7 cellular contexts compared by ENCODE assay signal in genomic region chr3:58335432-58335947, GRCh38. TPM values are rescaled to one million over a fixed set of nuclear protein-coding genes. Genes with fewer than 3 reads are reported as not detected.
A peak's percentile ranks its signal among the peaks of the same experiment; 100 is the strongest.
DNase-seq lines count a peak whose midpoint lies in the region; ATAC-seq and TF ChIP-seq lines count a peak whose summit lies in the region.

No MANE protein-coding gene starts in this region.

- H3K4me3 ChIP-seq in gastroesophageal sphincter: peak overlapping the region in 1 of 2 donors; percentile 6

- no peaks in the 10 kb centered on the region for H3K9me3 ChIP-seq in gastroesophageal sphincter

- H3K27ac ChIP-seq in gastroesophageal sphincter: peak overlapping the region in 3 of 4 donors; percentile 66 to 87 (median 81)

- H3K4me3 Mint-ChIP-seq in HFFc6: peak overlapping the region; percentile 99
- H3K4me3 Mint-ChIP-seq in activated CD4-positive, alpha-beta memory T cell treated with anti-CD3 and anti-CD28 coated beads, Interleukin-2, amount 10 ng/mL, durations not matched to agents 7 days and 5 days: peak overlapping the region; percentile 100
- H3K4me3 Mint-ChIP-seq in stimulated activated effector memory CD8-positive, alpha-beta T cell treated with anti-CD3 and anti-CD28 coated beads, Interleukin-12 subunit alpha, Interleukin-12 subunit beta, amount 100 ng/mL, for 72 hours: peak overlapping the region; percentile 91

- CTCF ChIA-PET in activated CD4-positive, alpha-beta memory T cell treated with anti-CD3 and anti-CD28 coated beads, Interleukin-2, amount 10 ng/mL, durations not matched to agents 7 days and 5 days (lab: Charles Lee): interaction anchor here (1.4 to 8.6 kb wide), 7 partner anchors 14 to 295 kb away, joined by 3 to 76 read pairs (median 19); partner anchors contain the start of genes HTD2 and RPP14

- DNase-seq in HFFc6 (no peak), NCI-H2107 treated with DMSO at 0.1 percent for 48 hours (lab: John Stamatoyannopoulos, UW; ENCODE audit: unreplicated experiment) (no peak), midbrain (lab: John Stamatoyannopoulos, UW) (no peak)
- DNase-seq in activated CD4-positive, alpha-beta memory T cell treated with anti-CD3 and anti-CD28 coated beads, Interleukin-2, amount 10 ng/mL, durations not matched to agents 7 days and 5 days: no peak
- DNase-seq in stimulated activated effector memory CD8-positive, alpha-beta T cell treated with anti-CD3 and anti-CD28 coated beads, Interleukin-12 subunit alpha, Interleukin-12 subunit beta, amount 100 ng/mL, for 72 hours (ENCODE audit: low spot score in 2 of 2): no peak

- TF ChIP-seq POLR2A in gastroesophageal sphincter (IDR thresholded peaks at IDR 0.05): no peak

- peaks cover 57% of the 10 kb centered on the region for H3K4me1 Mint-ChIP-seq in HFFc6 (ENCODE audit: low read depth)
- peaks cover 42% of the 10 kb centered on the region for H3K4me1 Mint-ChIP-seq in activated CD4-positive, alpha-beta memory T cell treated with anti-CD3 and anti-CD28 coated beads, Interleukin-2, amount 10 ng/mL, durations not matched to agents 7 days and 5 days
- H3K4me1 Mint-ChIP-seq in stimulated activated effector memory CD8-positive, alpha-beta T cell treated with anti-CD3 and anti-CD28 coated beads, Interleukin-12 subunit alpha, Interleukin-12 subunit beta, amount 100 ng/mL, for 72 hours: peaks cover 42% of the 10 kb centered on the region

- WGBS in gastroesophageal sphincter (ENCODE audit: low coverage in 1 of 2), 2 donors: 47 to 67% methylated on average over 1 to 2 of the region's 2 CpGs

- TF ChIP-seq CTCF in HFFc6 (IDR thresholded peaks at IDR 0.05): no peak
- no peak for TF ChIP-seq CTCF in gastroesophageal sphincter (IDR thresholded peaks at IDR 0.05)

- H3K27me3 Mint-ChIP-seq in HFFc6 (ENCODE audit: insufficient read depth): no peaks in the 10 kb centered on the region; the same call in 1 of the 2 replicates
- no peaks in the 10 kb centered on the region for H3K27me3 Mint-ChIP-seq in activated CD4-positive, alpha-beta memory T cell treated with anti-CD3 and anti-CD28 coated beads, Interleukin-2, amount 10 ng/mL, durations not matched to agents 7 days and 5 days

- no peaks in the 10 kb centered on the region for H3K9me3 Mint-ChIP-seq in HFFc6
- H3K9me3 Mint-ChIP-seq in activated CD4-positive, alpha-beta memory T cell treated with anti-CD3 and anti-CD28 coated beads, Interleukin-2, amount 10 ng/mL, durations not matched to agents 7 days and 5 days: no peaks in the 10 kb centered on the region
- no peaks in the 10 kb centered on the region for H3K9me3 Mint-ChIP-seq in stimulated activated effector memory CD8-positive, alpha-beta T cell treated with anti-CD3 and anti-CD28 coated beads, Interleukin-12 subunit alpha, Interleukin-12 subunit beta, amount 100 ng/mL, for 72 hours

- no peaks in the 10 kb centered on the region for H3K27me3 ChIP-seq in gastroesophageal sphincter

- ATAC-seq in gastroesophageal sphincter (no peak), GM18858 (IDR thresholded peaks at IDR 0.05; ENCODE audit: unreplicated experiment) (no peak)
- ATAC-seq in stimulated activated effector memory CD8-positive, alpha-beta T cell treated with anti-CD3 and anti-CD28 coated beads, Interleukin-12 subunit alpha, Interleukin-12 subunit beta, amount 100 ng/mL, for 72 hours: no peak

- TF ChIP-seq EP300 in gastroesophageal sphincter (IDR thresholded peaks at IDR 0.05): no peak

- peaks cover 13% of the 10 kb centered on the region for H3K36me3 Mint-ChIP-seq in HFFc6 (ENCODE audit: low read depth)
- H3K36me3 Mint-ChIP-seq in activated CD4-positive, alpha-beta memory T cell treated with anti-CD3 and anti-CD28 coated beads, Interleukin-2, amount 10 ng/mL, durations not matched to agents 7 days and 5 days (ENCODE audit: low read depth): peaks cover 26% of the 10 kb centered on the region
- peaks cover 35% of the 10 kb centered on the region for H3K36me3 Mint-ChIP-seq in stimulated activated effector memory CD8-positive, alpha-beta T cell treated with anti-CD3 and anti-CD28 coated beads, Interleukin-12 subunit alpha, Interleukin-12 subunit beta, amount 100 ng/mL, for 72 hours

- peaks cover 0 to 10% of the 10 kb centered on the region in 2 donors for H3K36me3 ChIP-seq in gastroesophageal sphincter

- H3K4me1 ChIP-seq in gastroesophageal sphincter: peaks cover 0 to 59% (median 10%) of the 10 kb centered on the region in 3 donors

- POLR2A ChIA-PET in activated CD4-positive, alpha-beta memory T cell treated with anti-CD3 and anti-CD28 coated beads, Interleukin-2, amount 10 ng/mL, durations not matched to agents 7 days and 5 days (lab: Charles Lee): interaction anchor here (1.0 to 5.6 kb wide), 8 partner anchors 10 to 157 kb away, joined by 3 to 35 read pairs (median 6); partner anchors contain the start of genes HTD2 and RPP14

- H3K27ac Mint-ChIP-seq in HFFc6: peak overlapping the region; percentile 91
- H3K27ac Mint-ChIP-seq in activated CD4-positive, alpha-beta memory T cell treated with anti-CD3 and anti-CD28 coated beads, Interleukin-2, amount 10 ng/mL, durations not matched to agents 7 days and 5 days: peak overlapping the region; percentile 98
- H3K27ac Mint-ChIP-seq in stimulated activated effector memory CD8-positive, alpha-beta T cell treated with anti-CD3 and anti-CD28 coated beads, Interleukin-12 subunit alpha, Interleukin-12 subunit beta, amount 100 ng/mL, for 72 hours: peak overlapping the region; percentile 95

RNA-seq across cellular contexts. Expression of gene PXK, which starts 2.8 kb away (rescaled TPM):
- 10 to 100 TPM; 16.3 to 25.1 (median 21.1) TPM for total RNA-seq in HFFc6 (2021; fragmentation: NEBNext Ultra II Directional; extraction: Animal tissue kit (Norgen Biotek cat#: 25700))
- 10 to 100 TPM; 50.7 to 51.2 TPM for total RNA-seq in activated CD4-positive, alpha-beta memory T cell treated with anti-CD3 and anti-CD28 coated beads, Interleukin-2, amount 10 ng/mL, durations not matched to agents 7 days and 5 days
- total RNA-seq in gastroesophageal sphincter: 10 to 100 TPM; 29.3 to 41.0 (median 34.4) TPM

RNA-seq across cellular contexts. Expression of gene HTD2, which starts 29.2 kb away (rescaled TPM):
- total RNA-seq in HFFc6 (2021; fragmentation: NEBNext Ultra II Directional; extraction: Animal tissue kit (Norgen Biotek cat#: 25700)): 1 to 10 TPM; 5.1 to 8.7 (median 6.3) TPM
- total RNA-seq in activated CD4-positive, alpha-beta memory T cell treated with anti-CD3 and anti-CD28 coated beads, Interleukin-2, amount 10 ng/mL, durations not matched to agents 7 days and 5 days: 1 to 10 TPM; 6.3 to 8.5 TPM
- total RNA-seq in gastroesophageal sphincter: 10 to 100 TPM in 3 of 4 donors, 1 to 10 TPM in 1; 3.3 to 19.8 (median 11.9) TPM

RNA-seq across cellular contexts. Expression of gene RPP14, which starts 29.4 kb away (rescaled TPM):
- 10 to 100 TPM; 14.5 to 19.9 (median 16.0) TPM for total RNA-seq in HFFc6 (2021; fragmentation: NEBNext Ultra II Directional; extraction: Animal tissue kit (Norgen Biotek cat#: 25700))
- 10 to 100 TPM; 10.7 to 11.2 TPM for total RNA-seq in activated CD4-positive, alpha-beta memory T cell treated with anti-CD3 and anti-CD28 coated beads, Interleukin-2, amount 10 ng/mL, durations not matched to agents 7 days and 5 days
- total RNA-seq in gastroesophageal sphincter: 10 to 100 TPM; 12.3 to 14.4 (median 14.1) TPM
